ENCODE assay signal across 8 cellular contexts in the genomic region with DNA sequence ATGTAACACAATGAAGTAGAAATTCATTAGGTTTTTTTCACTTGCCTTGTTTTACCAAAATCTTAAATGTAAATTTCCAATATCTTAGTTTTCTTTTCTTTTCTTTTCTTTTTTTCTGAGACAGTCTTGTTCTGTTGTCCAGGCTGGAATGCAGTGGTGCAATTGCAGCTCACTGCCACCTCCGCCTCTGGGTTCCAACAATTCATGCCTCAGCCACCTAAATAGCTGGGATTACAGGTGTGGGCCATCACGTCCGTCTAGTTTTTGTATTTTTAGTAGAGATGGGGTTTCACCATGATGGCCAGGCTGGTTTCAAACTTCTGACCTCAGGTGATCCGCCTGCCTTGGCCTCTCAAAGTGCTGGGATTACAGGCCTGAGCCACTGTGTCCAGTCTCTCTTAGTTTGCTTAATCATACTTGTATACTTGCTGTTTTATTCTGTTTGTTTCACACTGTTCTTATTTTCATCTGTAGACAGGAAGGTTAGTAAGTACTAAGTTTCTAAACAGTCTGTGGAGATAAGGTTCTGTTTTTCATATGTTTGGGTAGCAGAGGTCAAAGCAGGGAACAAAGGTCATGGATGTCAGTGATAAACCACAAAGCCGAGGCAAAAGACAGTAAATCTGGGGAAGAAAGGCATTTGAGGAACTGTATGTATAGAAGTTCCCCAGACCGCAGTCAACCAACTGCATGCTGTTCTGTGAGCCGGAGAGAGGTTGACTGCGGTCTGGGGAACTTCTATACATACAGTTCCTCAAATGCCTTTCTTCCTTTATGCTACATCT.
DNase-seq lines count a peak whose midpoint lies in the region; ATAC-seq and TF ChIP-seq lines count a peak whose summit lies in the region.

No MANE protein-coding gene starts in this region.

- H3K9me3 Mint-ChIP-seq in effector memory CD8-positive, alpha-beta T cell, result no peaks in the 10 kb centered on the region

- peaks cover 3 to 5% of the 10 kb centered on the region in 2 donors for H3K4me1 Mint-ChIP-seq in effector memory CD8-positive, alpha-beta T cell (ENCODE audit: low read depth in 2 of 2)

- intact Hi-C loops in posterior vena cava (cut with DNase I), result loop anchor here in 1 of 2 donors (10.0 kb wide), 1 partner anchor 166 kb away; no protein-coding TSS in a partner anchor

- H3K4me3 Mint-ChIP-seq in effector memory CD8-positive, alpha-beta T cell, result no peak overlapping the region

- peak overlapping the region in 1 of 2 donors; percentile 12 for H3K27ac Mint-ChIP-seq in effector memory CD8-positive, alpha-beta T cell

- H3K4me3 ChIP-seq in fibroblast of villous mesenchyme (ENCODE audit: low read depth, low read length), result no peak overlapping the region

- H3K27me3 Mint-ChIP-seq in effector memory CD8-positive, alpha-beta T cell, result peaks cover 28 to 44% of the 10 kb centered on the region in 2 donors

- H3K36me3 Mint-ChIP-seq in effector memory CD8-positive, alpha-beta T cell (ENCODE audit: insufficient read depth), result no peaks in the 10 kb centered on the region

- peak; percentile 91 for DNase-seq in AML-193 (lab: John Stamatoyannopoulos, UW)
- peak; percentile 84 for DNase-seq in fibroblast of villous mesenchyme (ENCODE audit: low read depth)
- no peak for DNase-seq in NCI-H1105 (lab: John Stamatoyannopoulos, UW)
- no peak for DNase-seq in effector memory CD8-positive, alpha-beta T cell
- no peak for DNase-seq in posterior vena cava (ENCODE audit: low spot score)
- DNase-seq in DMS 273 treated with DMSO at 0.1 percent for 48 hours (lab: John Stamatoyannopoulos, UW), result no peak

- ATAC-seq in GM21423 (IDR thresholded peaks at IDR 0.05; ENCODE audit: unreplicated experiment) (peak; percentile 76), HG03558 (IDR thresholded peaks at IDR 0.05; ENCODE audit: extremely low read depth, unreplicated experiment) (peak; percentile 52)
- ATAC-seq in effector memory CD8-positive, alpha-beta T cell (replicated peaks), result no peak

- no peak for TF ChIP-seq CTCF in fibroblast of villous mesenchyme (IDR thresholded peaks at IDR 0.05; ENCODE audit: insufficient read depth, low read depth, low read length)

Comparison
In these comparisons a context has a peak if more than half of its experiments do, and no peak if none do; other contexts are left out.
1. DNase-seq: peak in AML-193 (2 of 2) and fibroblast of villous mesenchyme (single experiment); none in NCI-H1105 (single experiment), effector memory CD8-positive, alpha-beta T cell (0 of 3), posterior vena cava (single experiment) and DMS 273 treated with DMSO at 0.1 percent for 48 hours (single experiment).